ENCODE assay signal across 1 cellular context in the genomic region with DNA sequence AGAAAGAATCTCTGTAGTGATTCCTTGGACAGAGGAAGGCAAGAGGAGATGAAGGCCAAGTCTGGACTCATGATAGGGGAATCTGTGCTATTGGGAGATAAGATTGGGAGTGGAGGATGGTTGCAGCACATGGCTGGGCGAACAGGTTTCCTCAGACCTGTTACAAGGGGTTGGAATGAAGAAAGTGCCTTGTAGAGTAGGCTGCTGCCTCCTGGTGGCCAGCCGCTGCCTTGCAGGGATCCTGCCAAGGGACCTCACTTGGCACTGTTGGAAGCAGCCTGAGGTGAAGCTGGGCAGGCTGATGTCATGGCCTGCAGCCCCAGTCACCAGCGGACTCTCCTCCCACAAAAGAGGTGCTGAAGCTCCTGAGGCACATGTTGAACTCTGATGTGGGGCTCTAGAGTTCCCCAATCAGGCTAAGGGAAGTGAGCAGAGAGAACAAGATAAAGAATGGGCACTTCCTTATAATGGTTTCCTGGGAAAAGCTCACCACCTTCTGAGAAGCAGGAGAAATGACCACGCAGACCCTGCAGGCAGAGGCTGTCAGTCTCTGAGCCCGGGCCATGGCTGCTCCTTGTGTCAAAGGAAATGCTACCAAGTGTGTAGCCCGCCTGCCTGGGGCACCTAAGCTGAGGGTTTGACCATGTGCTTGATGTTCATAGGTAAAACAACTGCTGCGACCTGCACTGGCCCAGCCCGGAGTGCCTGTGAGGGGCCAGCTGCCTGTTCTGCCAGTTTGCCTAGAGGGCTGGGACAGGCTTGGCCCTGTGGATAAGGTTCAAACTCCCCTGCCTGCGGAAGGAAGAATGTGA.
A peak's percentile ranks its signal among the peaks of the same experiment; 100 is the strongest.
TF ChIP-seq lines count a peak whose summit lies in the region.

No MANE protein-coding gene starts in this region.

TF ChIP-seq in GM12878, 131 proteins besides CTCF, POLR2A, EP300 and RAD21:
- no peak for TF ChIP-seq TCF7 (IDR thresholded peaks at IDR 0.05; ENCODE audit: borderline replicate concordance)
- no peak for TF ChIP-seq HDAC2 (IDR thresholded peaks at IDR 0.05)
- TF ChIP-seq IKZF2 (IDR thresholded peaks at IDR 0.05), result no peak
- no peak for TF ChIP-seq EZH2 (IDR thresholded peaks at IDR 0.05; ENCODE audit: borderline replicate concordance, control insufficient read depth, low read depth, low read length)
- TF ChIP-seq IKZF1 (conservative IDR thresholded peaks at IDR 0.05), result 0 out of 2 replicates have a peak, but pooled peaks have one; percentile 18
- no peak for TF ChIP-seq NFYA (IDR thresholded peaks at IDR 0.05; ENCODE audit: borderline replicate concordance, low read depth, low read length)
- TF ChIP-seq, protein P1, sequence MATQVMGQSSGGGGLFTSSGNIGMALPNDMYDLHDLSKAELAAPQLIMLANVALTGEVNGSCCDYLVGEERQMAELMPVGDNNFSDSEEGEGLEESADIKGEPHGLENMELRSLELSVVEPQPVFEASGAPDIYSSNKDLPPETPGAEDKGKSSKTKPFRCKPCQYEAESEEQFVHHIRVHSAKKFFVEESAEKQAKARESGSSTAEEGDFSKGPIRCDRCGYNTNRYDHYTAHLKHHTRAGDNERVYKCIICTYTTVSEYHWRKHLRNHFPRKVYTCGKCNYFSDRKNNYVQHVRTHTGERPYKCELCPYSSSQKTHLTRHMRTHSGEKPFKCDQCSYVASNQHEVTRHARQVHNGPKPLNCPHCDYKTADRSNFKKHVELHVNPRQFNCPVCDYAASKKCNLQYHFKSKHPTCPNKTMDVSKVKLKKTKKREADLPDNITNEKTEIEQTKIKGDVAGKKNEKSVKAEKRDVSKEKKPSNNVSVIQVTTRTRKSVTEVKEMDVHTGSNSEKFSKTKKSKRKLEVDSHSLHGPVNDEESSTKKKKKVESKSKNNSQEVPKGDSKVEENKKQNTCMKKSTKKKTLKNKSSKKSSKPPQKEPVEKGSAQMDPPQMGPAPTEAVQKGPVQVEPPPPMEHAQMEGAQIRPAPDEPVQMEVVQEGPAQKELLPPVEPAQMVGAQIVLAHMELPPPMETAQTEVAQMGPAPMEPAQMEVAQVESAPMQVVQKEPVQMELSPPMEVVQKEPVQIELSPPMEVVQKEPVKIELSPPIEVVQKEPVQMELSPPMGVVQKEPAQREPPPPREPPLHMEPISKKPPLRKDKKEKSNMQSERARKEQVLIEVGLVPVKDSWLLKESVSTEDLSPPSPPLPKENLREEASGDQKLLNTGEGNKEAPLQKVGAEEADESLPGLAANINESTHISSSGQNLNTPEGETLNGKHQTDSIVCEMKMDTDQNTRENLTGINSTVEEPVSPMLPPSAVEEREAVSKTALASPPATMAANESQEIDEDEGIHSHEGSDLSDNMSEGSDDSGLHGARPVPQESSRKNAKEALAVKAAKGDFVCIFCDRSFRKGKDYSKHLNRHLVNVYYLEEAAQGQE (IDR thresholded peaks at IDR 0.05; ENCODE audit: low read depth, low read length), result no peak
- TF ChIP-seq SMC3 (IDR thresholded peaks at IDR 0.05; ENCODE audit: borderline replicate concordance, low read length), result peak; percentile 86
- 0 out of 3 replicates have a peak, but pooled peaks have one; percentile 27 for TF ChIP-seq POU2F2 (IDR thresholded peaks at IDR 0.05; ENCODE audit: borderline replicate concordance, low read depth, low read length)
- 0 out of 2 replicates have a peak, but pooled peaks have one; percentile 43 for TF ChIP-seq TARDBP (IDR thresholded peaks at IDR 0.05; ENCODE audit: borderline replicate concordance)
- 0 out of 2 replicates have a peak, but pooled peaks have one; percentile 34 for TF ChIP-seq YY1 (IDR thresholded peaks at IDR 0.05; ENCODE audit: low read depth, low read length)
- TF ChIP-seq IRF4 (IDR thresholded peaks at IDR 0.05; ENCODE audit: low read depth, low read length), result 0 out of 2 replicates have a peak, but pooled peaks have one; percentile 25
- no peak for TF ChIP-seq CHD2 (IDR thresholded peaks at IDR 0.05; ENCODE audit: borderline replicate concordance, low read depth, low read length)
- TF ChIP-seq, protein P2, sequence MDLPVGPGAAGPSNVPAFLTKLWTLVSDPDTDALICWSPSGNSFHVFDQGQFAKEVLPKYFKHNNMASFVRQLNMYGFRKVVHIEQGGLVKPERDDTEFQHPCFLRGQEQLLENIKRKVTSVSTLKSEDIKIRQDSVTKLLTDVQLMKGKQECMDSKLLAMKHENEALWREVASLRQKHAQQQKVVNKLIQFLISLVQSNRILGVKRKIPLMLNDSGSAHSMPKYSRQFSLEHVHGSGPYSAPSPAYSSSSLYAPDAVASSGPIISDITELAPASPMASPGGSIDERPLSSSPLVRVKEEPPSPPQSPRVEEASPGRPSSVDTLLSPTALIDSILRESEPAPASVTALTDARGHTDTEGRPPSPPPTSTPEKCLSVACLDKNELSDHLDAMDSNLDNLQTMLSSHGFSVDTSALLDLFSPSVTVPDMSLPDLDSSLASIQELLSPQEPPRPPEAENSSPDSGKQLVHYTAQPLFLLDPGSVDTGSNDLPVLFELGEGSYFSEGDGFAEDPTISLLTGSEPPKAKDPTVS (IDR thresholded peaks at IDR 0.05; ENCODE audit: low read depth, low read length), result no peak
